Comparison of ENCODE assay signal across 1 cellular context in the genomic region with DNA sequence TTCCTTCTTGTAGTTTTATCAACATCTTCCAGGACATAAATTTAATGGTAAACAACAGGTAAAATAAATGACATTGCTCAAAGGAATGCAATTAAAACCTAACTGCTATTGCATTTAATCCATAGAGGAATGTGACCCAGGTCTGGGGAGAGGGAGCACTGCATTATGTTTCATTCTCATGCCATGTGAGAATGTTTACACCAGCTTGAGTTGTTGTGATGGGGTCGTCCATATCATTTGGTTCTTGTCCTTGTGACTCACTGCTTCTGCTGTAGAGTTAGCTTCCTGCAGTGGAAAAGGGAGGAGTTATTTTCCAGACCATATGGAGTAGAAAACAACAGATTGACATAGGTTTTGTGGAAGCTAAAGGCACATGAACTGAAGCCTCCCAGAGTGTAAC.
TF ChIP-seq lines count a peak whose summit lies in the region.

No MANE protein-coding gene starts in this region.

TF ChIP-seq in GM23338, 12 proteins besides CTCF, POLR2A, EP300 and RAD21 (continued from another document):
- TF ChIP-seq, protein P1, sequence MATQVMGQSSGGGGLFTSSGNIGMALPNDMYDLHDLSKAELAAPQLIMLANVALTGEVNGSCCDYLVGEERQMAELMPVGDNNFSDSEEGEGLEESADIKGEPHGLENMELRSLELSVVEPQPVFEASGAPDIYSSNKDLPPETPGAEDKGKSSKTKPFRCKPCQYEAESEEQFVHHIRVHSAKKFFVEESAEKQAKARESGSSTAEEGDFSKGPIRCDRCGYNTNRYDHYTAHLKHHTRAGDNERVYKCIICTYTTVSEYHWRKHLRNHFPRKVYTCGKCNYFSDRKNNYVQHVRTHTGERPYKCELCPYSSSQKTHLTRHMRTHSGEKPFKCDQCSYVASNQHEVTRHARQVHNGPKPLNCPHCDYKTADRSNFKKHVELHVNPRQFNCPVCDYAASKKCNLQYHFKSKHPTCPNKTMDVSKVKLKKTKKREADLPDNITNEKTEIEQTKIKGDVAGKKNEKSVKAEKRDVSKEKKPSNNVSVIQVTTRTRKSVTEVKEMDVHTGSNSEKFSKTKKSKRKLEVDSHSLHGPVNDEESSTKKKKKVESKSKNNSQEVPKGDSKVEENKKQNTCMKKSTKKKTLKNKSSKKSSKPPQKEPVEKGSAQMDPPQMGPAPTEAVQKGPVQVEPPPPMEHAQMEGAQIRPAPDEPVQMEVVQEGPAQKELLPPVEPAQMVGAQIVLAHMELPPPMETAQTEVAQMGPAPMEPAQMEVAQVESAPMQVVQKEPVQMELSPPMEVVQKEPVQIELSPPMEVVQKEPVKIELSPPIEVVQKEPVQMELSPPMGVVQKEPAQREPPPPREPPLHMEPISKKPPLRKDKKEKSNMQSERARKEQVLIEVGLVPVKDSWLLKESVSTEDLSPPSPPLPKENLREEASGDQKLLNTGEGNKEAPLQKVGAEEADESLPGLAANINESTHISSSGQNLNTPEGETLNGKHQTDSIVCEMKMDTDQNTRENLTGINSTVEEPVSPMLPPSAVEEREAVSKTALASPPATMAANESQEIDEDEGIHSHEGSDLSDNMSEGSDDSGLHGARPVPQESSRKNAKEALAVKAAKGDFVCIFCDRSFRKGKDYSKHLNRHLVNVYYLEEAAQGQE (IDR thresholded peaks at IDR 0.05; ENCODE audit: unreplicated experiment): no peak
- TF ChIP-seq EZH2phosphoT487 (IDR thresholded peaks at IDR 0.05; ENCODE audit: unreplicated experiment) (no peak), JUNB (IDR thresholded peaks at IDR 0.05; ENCODE audit: unreplicated experiment) (no peak), CREB1 (CRISPR knock-in tag; IDR thresholded peaks at IDR 0.05; ENCODE audit: low read depth) (no peak), ZNF331 (CRISPR knock-in tag; IDR thresholded peaks at IDR 0.05; ENCODE audit: low read depth) (no peak)
